1 cellular context compared by ENCODE assay signal in genomic region chr6:15491255-15491985, GRCh38.
TF ChIP-seq lines count a peak whose summit lies in the region.

No MANE protein-coding gene starts in this region.

TF ChIP-seq in HepG2, 621 proteins besides CTCF, POLR2A, EP300 and RAD21 (continued from another document and continues in another):
- TF ChIP-seq HMGXB3 (CRISPR knock-in tag; IDR thresholded peaks at IDR 0.05; ENCODE audit: borderline replicate concordance): no peak
- TF ChIP-seq, protein P1, sequence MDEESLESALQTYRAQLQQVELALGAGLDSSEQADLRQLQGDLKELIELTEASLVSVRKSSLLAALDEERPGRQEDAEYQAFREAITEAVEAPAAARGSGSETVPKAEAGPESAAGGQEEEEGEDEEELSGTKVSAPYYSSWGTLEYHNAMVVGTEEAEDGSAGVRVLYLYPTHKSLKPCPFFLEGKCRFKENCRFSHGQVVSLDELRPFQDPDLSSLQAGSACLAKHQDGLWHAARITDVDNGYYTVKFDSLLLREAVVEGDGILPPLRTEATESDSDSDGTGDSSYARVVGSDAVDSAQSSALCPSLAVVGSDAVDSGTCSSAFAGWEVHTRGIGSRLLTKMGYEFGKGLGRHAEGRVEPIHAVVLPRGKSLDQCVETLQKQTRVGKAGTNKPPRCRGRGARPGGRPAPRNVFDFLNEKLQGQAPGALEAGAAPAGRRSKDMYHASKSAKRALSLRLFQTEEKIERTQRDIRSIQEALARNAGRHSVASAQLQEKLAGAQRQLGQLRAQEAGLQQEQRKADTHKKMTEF (CRISPR knock-in tag; IDR thresholded peaks at IDR 0.05): peak; percentile 80
- peak; percentile 97 for TF ChIP-seq HOXA5 (CRISPR knock-in tag; IDR thresholded peaks at IDR 0.05)
- peak; percentile 31; the same call in 1 of the 2 replicates for TF ChIP-seq BORCS8-MEF2B (CRISPR knock-in tag; IDR thresholded peaks at IDR 0.05)
- TF ChIP-seq ZNF232 (CRISPR knock-in tag; IDR thresholded peaks at IDR 0.05; ENCODE audit: borderline replicate concordance): no peak
- peak; percentile 88 for TF ChIP-seq XRCC5 (optimal IDR thresholded peaks at IDR 0.05; ENCODE audit: low read length)
- TF ChIP-seq ZBTB1 (CRISPR knock-in tag; IDR thresholded peaks at IDR 0.05; ENCODE audit: borderline replicate concordance): no peak
- TF ChIP-seq SALL1 (CRISPR knock-in tag; IDR thresholded peaks at IDR 0.05): peak; percentile 94
- TF ChIP-seq KDM1A (CRISPR knock-in tag; IDR thresholded peaks at IDR 0.05): no peak
- peak; percentile 96 for TF ChIP-seq CBFB (CRISPR knock-in tag; IDR thresholded peaks at IDR 0.05)
- peak; percentile 52; the same call in 1 of the 2 replicates for TF ChIP-seq TGIF2 (CRISPR knock-in tag; IDR thresholded peaks at IDR 0.05)
- TF ChIP-seq EEA1 (CRISPR knock-in tag; IDR thresholded peaks at IDR 0.05; ENCODE audit: borderline replicate concordance): no peak
- TF ChIP-seq MEIS2 (CRISPR knock-in tag; IDR thresholded peaks at IDR 0.05): peak; percentile 96
- no peak for TF ChIP-seq ZFP37 (CRISPR knock-in tag; IDR thresholded peaks at IDR 0.05; ENCODE audit: borderline replicate concordance)
- no peak for TF ChIP-seq POLR2AphosphoS2 (IDR thresholded peaks at IDR 0.05; ENCODE audit: low read depth, low read length)
- TF ChIP-seq ARHGAP35 (CRISPR knock-in tag; IDR thresholded peaks at IDR 0.05; ENCODE audit: borderline replicate concordance): no peak
- no peak for TF ChIP-seq REL (CRISPR knock-in tag; conservative IDR thresholded peaks at IDR 0.05)
- TF ChIP-seq, protein P2, sequence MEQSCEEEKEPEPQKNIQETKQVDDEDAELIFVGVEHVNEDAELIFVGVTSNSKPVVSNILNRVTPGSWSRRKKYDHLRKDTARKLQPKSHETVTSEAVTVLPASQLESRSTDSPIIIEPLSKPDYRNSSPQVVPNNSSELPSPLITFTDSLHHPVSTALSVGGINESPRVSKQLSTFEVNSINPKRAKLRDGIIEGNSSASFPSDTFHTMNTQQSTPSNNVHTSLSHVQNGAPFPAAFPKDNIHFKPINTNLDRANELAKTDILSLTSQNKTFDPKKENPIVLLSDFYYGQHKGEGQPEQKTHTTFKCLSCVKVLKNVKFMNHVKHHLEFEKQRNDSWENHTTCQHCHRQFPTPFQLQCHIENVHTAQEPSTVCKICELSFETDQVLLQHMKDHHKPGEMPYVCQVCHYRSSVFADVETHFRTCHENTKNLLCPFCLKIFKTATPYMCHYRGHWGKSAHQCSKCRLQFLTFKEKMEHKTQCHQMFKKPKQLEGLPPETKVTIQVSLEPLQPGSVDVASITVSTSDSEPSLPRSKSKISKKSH (CRISPR knock-in tag; IDR thresholded peaks at IDR 0.05; ENCODE audit: borderline replicate concordance): no peak
- TF ChIP-seq USF2 (IDR thresholded peaks at IDR 0.05; ENCODE audit: low read depth, low read length): no peak
- TF ChIP-seq USF2 (CRISPR knock-in tag; IDR thresholded peaks at IDR 0.05; ENCODE audit: borderline replicate concordance): no peak
- TF ChIP-seq RXRB (CRISPR knock-in tag; IDR thresholded peaks at IDR 0.05; ENCODE audit: borderline replicate concordance): peak; percentile 74; the same call in 1 of the 2 replicates
- peak; percentile 66; the same call in 1 of the 2 replicates for TF ChIP-seq ZNF609 (CRISPR knock-in tag; IDR thresholded peaks at IDR 0.05; ENCODE audit: borderline replicate concordance)
- TF ChIP-seq, protein P3, sequence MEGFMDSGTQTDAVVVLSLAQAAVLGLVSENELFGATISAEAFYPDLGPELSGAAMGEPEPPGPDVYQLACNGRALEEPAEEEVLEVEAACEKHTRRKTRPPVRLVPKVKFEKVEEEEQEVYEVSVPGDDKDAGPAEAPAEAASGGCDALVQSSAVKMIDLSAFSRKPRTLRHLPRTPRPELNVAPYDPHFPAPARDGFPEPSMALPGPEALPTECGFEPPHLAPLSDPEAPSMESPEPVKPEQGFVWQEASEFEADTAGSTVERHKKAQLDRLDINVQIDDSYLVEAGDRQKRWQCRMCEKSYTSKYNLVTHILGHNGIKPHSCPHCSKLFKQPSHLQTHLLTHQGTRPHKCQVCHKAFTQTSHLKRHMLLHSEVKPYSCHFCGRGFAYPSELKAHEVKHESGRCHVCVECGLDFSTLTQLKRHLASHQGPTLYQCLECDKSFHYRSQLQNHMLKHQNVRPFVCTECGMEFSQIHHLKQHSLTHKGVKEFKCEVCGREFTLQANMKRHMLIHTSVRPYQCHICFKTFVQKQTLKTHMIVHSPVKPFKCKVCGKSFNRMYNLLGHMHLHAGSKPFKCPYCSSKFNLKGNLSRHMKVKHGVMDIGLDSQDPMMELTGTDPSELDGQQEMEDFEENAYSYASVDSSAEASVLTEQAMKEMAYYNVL (CRISPR knock-in tag; IDR thresholded peaks at IDR 0.05; ENCODE audit: borderline replicate concordance): no peak
- peak; percentile 65; the same call in 1 of the 2 replicates for TF ChIP-seq SOX5 (CRISPR knock-in tag; IDR thresholded peaks at IDR 0.05; ENCODE audit: borderline replicate concordance)
- TF ChIP-seq ZNF329 (CRISPR knock-in tag; IDR thresholded peaks at IDR 0.05; ENCODE audit: low read depth): 0 out of 2 replicates have a peak, but pooled peaks have one; percentile 29
- TF ChIP-seq MIER2 (CRISPR knock-in tag; IDR thresholded peaks at IDR 0.05): 0 out of 2 replicates have a peak, but pooled peaks have one; percentile 27
- TF ChIP-seq, protein P4, sequence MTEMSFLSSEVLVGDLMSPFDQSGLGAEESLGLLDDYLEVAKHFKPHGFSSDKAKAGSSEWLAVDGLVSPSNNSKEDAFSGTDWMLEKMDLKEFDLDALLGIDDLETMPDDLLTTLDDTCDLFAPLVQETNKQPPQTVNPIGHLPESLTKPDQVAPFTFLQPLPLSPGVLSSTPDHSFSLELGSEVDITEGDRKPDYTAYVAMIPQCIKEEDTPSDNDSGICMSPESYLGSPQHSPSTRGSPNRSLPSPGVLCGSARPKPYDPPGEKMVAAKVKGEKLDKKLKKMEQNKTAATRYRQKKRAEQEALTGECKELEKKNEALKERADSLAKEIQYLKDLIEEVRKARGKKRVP (CRISPR knock-in tag; IDR thresholded peaks at IDR 0.05): 0 out of 4 replicates have a peak, but pooled peaks of 1 of the 2 experiments have one; percentile 15
- no peak for TF ChIP-seq SP2 (CRISPR knock-in tag; IDR thresholded peaks at IDR 0.05)
- no peak for TF ChIP-seq LCORL (IDR thresholded peaks at IDR 0.05)
- TF ChIP-seq LCORL (CRISPR knock-in tag; IDR thresholded peaks at IDR 0.05): peak; percentile 62; the same call in 1 of the 2 replicates
- TF ChIP-seq SP140L (CRISPR knock-in tag; IDR thresholded peaks at IDR 0.05; ENCODE audit: borderline replicate concordance): no peak
- peak; percentile 45; the same call in 1 of the 2 replicates for TF ChIP-seq DRAP1 (CRISPR knock-in tag; IDR thresholded peaks at IDR 0.05)
- no peak for TF ChIP-seq ZNF121 (CRISPR knock-in tag; IDR thresholded peaks at IDR 0.05)
- TF ChIP-seq, protein P5, sequence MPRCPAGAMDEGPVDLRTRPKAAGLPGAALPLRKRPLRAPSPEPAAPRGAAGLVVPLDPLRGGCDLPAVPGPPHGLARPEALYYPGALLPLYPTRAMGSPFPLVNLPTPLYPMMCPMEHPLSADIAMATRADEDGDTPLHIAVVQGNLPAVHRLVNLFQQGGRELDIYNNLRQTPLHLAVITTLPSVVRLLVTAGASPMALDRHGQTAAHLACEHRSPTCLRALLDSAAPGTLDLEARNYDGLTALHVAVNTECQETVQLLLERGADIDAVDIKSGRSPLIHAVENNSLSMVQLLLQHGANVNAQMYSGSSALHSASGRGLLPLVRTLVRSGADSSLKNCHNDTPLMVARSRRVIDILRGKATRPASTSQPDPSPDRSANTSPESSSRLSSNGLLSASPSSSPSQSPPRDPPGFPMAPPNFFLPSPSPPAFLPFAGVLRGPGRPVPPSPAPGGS (CRISPR knock-in tag; IDR thresholded peaks at IDR 0.05): no peak
- 0 out of 2 replicates have a peak, but pooled peaks have one; percentile 17 for TF ChIP-seq ZMYM3 (CRISPR knock-in tag; IDR thresholded peaks at IDR 0.05)
- no peak for TF ChIP-seq ADNP (CRISPR knock-in tag; IDR thresholded peaks at IDR 0.05)
- no peak for TF ChIP-seq TP53 (CRISPR knock-in tag; conservative IDR thresholded peaks at IDR 0.05)
- no peak for TF ChIP-seq ZNF510 (CRISPR knock-in tag; IDR thresholded peaks at IDR 0.05; ENCODE audit: low read depth)
- no peak for TF ChIP-seq BRD4 (CRISPR knock-in tag; IDR thresholded peaks at IDR 0.05)
- TF ChIP-seq YY1 (IDR thresholded peaks at IDR 0.05; ENCODE audit: insufficient read depth, insufficient replicate concordance, low read depth, low read length): peak; percentile 16
- TF ChIP-seq SCMH1 (CRISPR knock-in tag; IDR thresholded peaks at IDR 0.05; ENCODE audit: borderline replicate concordance): no peak
- no peak for TF ChIP-seq ZKSCAN5 (CRISPR knock-in tag; IDR thresholded peaks at IDR 0.05)
- no peak for TF ChIP-seq MTF1 (CRISPR knock-in tag; IDR thresholded peaks at IDR 0.05)
- TF ChIP-seq ZNF83 (CRISPR knock-in tag; IDR thresholded peaks at IDR 0.05; ENCODE audit: borderline replicate concordance): no peak
- no peak for TF ChIP-seq NRL (CRISPR knock-in tag; IDR thresholded peaks at IDR 0.05; ENCODE audit: borderline replicate concordance)
- TF ChIP-seq RARA (CRISPR knock-in tag; IDR thresholded peaks at IDR 0.05): peak; percentile 85
- TF ChIP-seq MBNL3 (CRISPR knock-in tag; conservative IDR thresholded peaks at IDR 0.05): no peak
- no peak for TF ChIP-seq SALL2 (CRISPR knock-in tag; IDR thresholded peaks at IDR 0.05)
